Comparison of ENCODE assay signal across 15 cellular contexts in the genomic region with DNA sequence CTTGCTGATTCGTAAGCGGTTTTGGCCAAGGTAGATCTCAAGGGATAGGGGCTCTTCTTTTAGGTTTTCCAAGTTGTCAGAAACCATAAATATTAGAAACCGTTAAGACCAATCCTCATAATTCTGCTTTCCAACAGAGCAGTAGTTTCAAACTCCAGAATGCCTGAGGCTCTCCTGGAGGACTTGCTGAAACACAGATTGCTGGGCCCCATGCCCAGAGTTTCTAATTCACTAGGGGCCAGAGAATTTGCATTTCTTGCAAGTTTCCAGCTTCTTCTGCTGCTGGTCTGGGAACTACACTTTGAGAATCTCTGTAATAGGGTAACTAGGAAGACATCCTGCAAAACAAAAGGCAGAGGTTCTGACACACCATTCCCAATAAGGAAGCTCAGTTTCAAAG.
DNase-seq lines count a peak whose midpoint lies in the region; ATAC-seq and TF ChIP-seq lines count a peak whose summit lies in the region.
"Had no signal": no experiment of that assay in that cellular context is flagged by ENCODE, and none has a peak within 500 bp of the region (broad histone marks: within the 10 kb centered on the region; RNA-seq: fewer than 3 reads in every experiment).

No MANE protein-coding gene starts in this region.

- WGBS in right cardiac atrium: 66% methylated on average over 3 of the region's 3 CpGs

- H3K4me3 ChIP-seq in right cardiac atrium (ENCODE audit: low read length) (no peak overlapping the region), fibroblast of mammary gland (ENCODE audit: control insufficient read depth, low read depth, low read length) (no peak overlapping the region), left lung (no peak overlapping the region)

- H3K27me3 ChIP-seq in right cardiac atrium (ENCODE audit: control insufficient read depth, insufficient read depth): no peaks in the 10 kb centered on the region
- no peaks in the 10 kb centered on the region for H3K27me3 ChIP-seq in left lung

- TF ChIP-seq CTCF in fibroblast of mammary gland (conservative IDR thresholded peaks at IDR 0.05; ENCODE audit: control insufficient read depth, insufficient read depth, low read depth, low read length): no peak
- no peak for TF ChIP-seq CTCF in left lung (IDR thresholded peaks at IDR 0.05)

- H3K4me1 ChIP-seq in right cardiac atrium (ENCODE audit: control insufficient read depth, insufficient read depth, low read length) (no peaks in the 10 kb centered on the region), left lung (no peaks in the 10 kb centered on the region)

- peak; percentile 31 to 42 (median 41) for DNase-seq in right cardiac atrium
- no peak for DNase-seq in Right ventricle myocardium inferior (ENCODE audit: missing footprints)
- DNase-seq in fibroblast of mammary gland (ENCODE audit: low read depth): peak; percentile 8
- DNase-seq in medulla oblongata (ENCODE audit: extremely low spot score): peak; percentile 51
- DNase-seq in sciatic nerve (ENCODE audit: low spot score): no peak
- no peak for DNase-seq in D341Med (ENCODE audit: low spot score)
- no peak for DNase-seq in left lung
- no peak for DNase-seq in islet precursor cell
- DNase-seq: C1 segment of cervical spinal cord; Calu3; CD4-positive, alpha-beta T cell; DND-41; GDM1; HCEC 1CT; HFFc6 had no signal

- intact Hi-C loops in right cardiac atrium (cut with DNase I): no loop called here
- intact Hi-C loops in Right ventricle myocardium inferior (cut with DNase I): no loop called here
- intact Hi-C loops in sciatic nerve (cut with DNase I): no loop called here
- intact Hi-C loops in left lung (cut with DNase I): no loop called here

- ATAC-seq in right cardiac atrium (no peak), Right ventricle myocardium inferior (no peak), sciatic nerve (peak; percentile 64), left lung (no peak)

- no peaks in the 10 kb centered on the region for H3K36me3 ChIP-seq in left lung

- H3K27ac ChIP-seq in right cardiac atrium (ENCODE audit: low read length) (no peak overlapping the region), left lung (no peak overlapping the region)

- H3K9me3 ChIP-seq in right cardiac atrium (ENCODE audit: control insufficient read depth, low read length): no peaks in the 10 kb centered on the region
- no peaks in the 10 kb centered on the region for H3K9me3 ChIP-seq in left lung

Comparison
In these comparisons a context has a peak if more than half of its experiments do, and no peak if none do; other contexts are left out.
1. DNase-seq: peak in right cardiac atrium (3 of 3), fibroblast of mammary gland (single experiment) and medulla oblongata (single experiment); none in Right ventricle myocardium inferior (single experiment), sciatic nerve (single experiment), D341Med (single experiment), left lung (0 of 2) and islet precursor cell (single experiment).